ENCODE assay signal across 1 cellular context in the genomic region with DNA sequence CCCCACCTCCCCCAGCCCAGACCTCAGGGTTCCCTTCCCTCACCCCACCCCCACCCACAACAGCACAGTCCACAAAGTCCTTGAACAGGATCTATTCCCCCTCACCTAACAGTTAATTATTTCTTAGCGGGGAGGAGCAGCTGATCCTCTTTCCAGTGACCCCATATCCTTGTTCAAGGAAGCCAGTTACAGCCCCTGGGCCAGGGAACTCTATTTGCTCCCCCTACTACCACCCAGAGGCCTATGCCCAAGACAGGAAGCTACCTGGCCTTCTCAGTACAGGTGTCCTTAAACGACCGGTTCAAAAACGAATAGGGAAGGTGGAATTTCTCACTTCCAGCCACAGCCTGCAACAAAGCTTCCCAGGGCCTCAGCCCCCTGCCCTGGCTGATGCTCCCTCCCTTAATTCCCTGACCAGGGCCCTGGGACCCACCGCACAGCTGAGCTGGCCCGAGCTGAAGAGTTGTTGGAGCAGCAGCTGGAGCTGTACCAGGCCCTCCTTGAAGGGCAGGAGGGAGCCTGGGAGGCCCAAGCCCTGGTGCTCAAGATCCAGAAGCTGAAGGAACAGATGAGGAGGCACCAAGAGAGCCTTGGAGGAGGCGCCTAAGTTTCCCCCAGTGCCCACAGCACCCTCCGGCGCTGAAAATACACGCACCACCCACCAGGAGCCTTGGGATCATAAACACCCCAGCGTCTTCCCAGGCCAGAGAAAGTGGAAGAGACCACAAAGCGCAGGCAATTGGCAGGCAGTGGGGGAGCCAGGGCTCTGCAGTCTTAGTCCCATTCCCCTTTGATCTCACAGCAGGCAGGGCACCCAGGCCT.
TF ChIP-seq lines count a peak whose summit lies in the region.

No MANE protein-coding gene starts in this region.

TF ChIP-seq in endothelial cell of umbilical vein, 7 proteins besides CTCF, POLR2A, EP300 and RAD21:
- TF ChIP-seq POLR2AphosphoS5 (IDR thresholded peaks at IDR 0.05; ENCODE audit: insufficient read depth, low read depth, low read length) (peak; percentile 15), JUN (IDR thresholded peaks at IDR 0.05; ENCODE audit: borderline replicate concordance, insufficient read depth, insufficient read length, low read depth) (no peak)
